8 cellular contexts compared by ENCODE assay signal in the genomic region with DNA sequence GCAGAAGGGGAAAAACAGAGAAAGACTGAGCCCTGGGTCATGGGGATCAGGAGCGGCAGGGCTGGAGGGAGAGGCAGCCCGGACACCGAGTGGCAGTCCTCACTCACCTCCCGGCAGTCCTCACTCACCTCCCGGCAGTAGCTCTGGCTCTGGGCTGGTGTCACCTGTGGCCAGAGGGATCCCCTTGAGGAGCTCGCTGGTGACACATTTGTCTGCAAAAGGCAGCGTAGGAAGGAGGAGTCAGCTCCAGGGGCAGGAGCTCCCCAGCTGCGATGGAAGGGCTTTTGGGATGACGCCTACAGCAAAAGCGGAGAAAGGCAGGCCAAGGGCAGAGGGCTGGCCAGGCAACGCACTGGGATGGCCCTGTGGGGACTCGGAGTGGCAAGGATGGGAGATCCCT. TPM values are rescaled to one million over a fixed set of nuclear protein-coding genes. Genes with fewer than 3 reads are reported as not detected.
DNase-seq lines count a peak whose midpoint lies in the region; ATAC-seq and TF ChIP-seq lines count a peak whose summit lies in the region.

No MANE protein-coding gene starts in this region.

- WGBS in IMR-90 (ENCODE audit: extremely low coverage in 2 of 2, insufficient read length in 1 of 2), 2 experiments: 66% methylated on average over 4 of the region's 12 CpGs; no CpG with 5 or more reads in 1 of the 2 experiments

- H4K91ac ChIP-seq in IMR-90 (ENCODE audit: insufficient read depth, low read depth, low read length): peak overlapping the region; percentile 50; the same call in 1 of the 2 replicates

- H4K5ac ChIP-seq in IMR-90 (ENCODE audit: low read depth, low read length): peak overlapping the region; percentile 87; the same call in 1 of the 2 replicates

- peaks cover 49% of the 10 kb centered on the region for H3K36me3 Mint-ChIP-seq in MCF 10A (ENCODE audit: insufficient read depth, unreplicated experiment)

- no peak overlapping the region; the same call in 1 of the 2 replicates for H3K56ac ChIP-seq in IMR-90 (ENCODE audit: extremely low read depth, insufficient read depth, low read length)

- H3K9me3 Mint-ChIP-seq in MCF 10A (ENCODE audit: unreplicated experiment): no peaks in the 10 kb centered on the region

- peak overlapping the region; percentile 96 for H3K27ac ChIP-seq in IMR-90 (ENCODE audit: insufficient read depth, low read length)

- TF ChIP-seq RAD21 in IMR-90 (IDR thresholded peaks at IDR 0.05; ENCODE audit: low read length): no peak

- H2AK9ac ChIP-seq in IMR-90 (replicated peaks; ENCODE audit: low read depth, low read length, poor library complexity): peak overlapping the region; percentile 100

- peak overlapping the region; percentile 99 for H3K27ac Mint-ChIP-seq in MCF 10A (ENCODE audit: low read depth, unreplicated experiment)

- peak overlapping the region; percentile 46 for H3K23ac ChIP-seq in IMR-90 (ENCODE audit: low read depth, low read length)

- no peaks in the 10 kb centered on the region for H3K9me1 ChIP-seq in IMR-90 (ENCODE audit: insufficient read depth, low read length)

- H4K20me1 ChIP-seq in IMR-90 (ENCODE audit: insufficient read depth, low read length): peaks cover 20% of the 10 kb centered on the region

- H2BK5ac ChIP-seq in IMR-90 (ENCODE audit: low read depth, low read length, poor library complexity, severe bottlenecking): peak overlapping the region; percentile 82

- no peak overlapping the region for H3K18ac ChIP-seq in IMR-90 (ENCODE audit: low read depth, low read length)

- H3K4me3 Mint-ChIP-seq in MCF 10A (ENCODE audit: unreplicated experiment): peak overlapping the region; percentile 94

- H3K9ac ChIP-seq in IMR-90 (ENCODE audit: low read depth, low read length): peak overlapping the region; percentile 96
- H3K9ac ChIP-seq in mucosa of stomach (ENCODE audit: low read length): peak overlapping the region; percentile 93

- peak overlapping the region; percentile 79 to 99; a peak in 3 of 4 replicates for H4K8ac ChIP-seq in IMR-90 (ENCODE audit: low read depth in 2 of 2, low read length in 2 of 2)

- peaks cover 6% of the 10 kb centered on the region for H3K4me1 Mint-ChIP-seq in MCF 10A (ENCODE audit: insufficient read depth, unreplicated experiment)

- H3K4ac ChIP-seq in IMR-90 (ENCODE audit: low read depth, low read length): peak overlapping the region; percentile 79

- H3K36me3 ChIP-seq in IMR-90 (ENCODE audit: control insufficient read depth, insufficient read depth, low read length): peaks cover 38% of the 10 kb centered on the region
- no peaks in the 10 kb centered on the region for H3K36me3 ChIP-seq in mucosa of stomach (ENCODE audit: control insufficient read depth, insufficient read depth, low read length)

- POLR2A ChIA-PET in AG04449 (lab: Yijun Ruan, JAX): interaction anchor here (1.3 kb wide), 1 partner anchor 13 kb away, joined by 5 read pairs; the partner anchor contains the start of gene PPAN
- POLR2A ChIA-PET in IMR-90 (lab: Charles Lee; ENCODE audit: unreplicated experiment): no interaction called here
- POLR2A ChIA-PET in MCF 10A (lab: Yijun Ruan, JAX): interaction anchor here (0.5 to 1.5 kb wide), 5 partner anchors 12 to 1695 kb away, joined by 3 to 17 read pairs (median 4); partner anchors contain the start of gene PPAN

- H3K79me1 ChIP-seq in IMR-90 (ENCODE audit: low read depth in 1 of 2, low read length in 2 of 2): peaks cover 11 to 35% of the 10 kb centered on the region in 2 experiments; a peak in 3 of 4 replicates

- TF ChIP-seq CTCF in AG04449 (IDR thresholded peaks at IDR 0.05; ENCODE audit: insufficient read depth, low read length, missing control alignments) (no peak), IMR-90 (conservative IDR thresholded peaks at IDR 0.05; ENCODE audit: low read depth, low read length) (no peak), MCF 10A (IDR thresholded peaks at IDR 0.05; ENCODE audit: unreplicated experiment) (no peak)

- no peaks in the 10 kb centered on the region for H3K9me3 ChIP-seq in IMR-90 (ENCODE audit: control insufficient read depth, insufficient read depth, low read length)
- H3K9me3 ChIP-seq in mucosa of stomach (ENCODE audit: control insufficient read depth, low read length): no peaks in the 10 kb centered on the region

- H2BK20ac ChIP-seq in IMR-90 (ENCODE audit: low read depth, low read length): no peak overlapping the region

- no peak overlapping the region for H2BK15ac ChIP-seq in IMR-90 (ENCODE audit: low read depth, low read length)

- TF ChIP-seq POLR2A in IMR-90 (IDR thresholded peaks at IDR 0.05; ENCODE audit: low read depth, low read length): no peak

- H3K4me2 ChIP-seq in IMR-90 (ENCODE audit: low read depth, low read length): peak overlapping the region; percentile 99

- in situ Hi-C loops in IMR-90 (cut with MboI; ENCODE audit: low sequenced_read_pairs): no loop called here

- peaks cover 9% of the 10 kb centered on the region for H3K4me1 ChIP-seq in IMR-90 (ENCODE audit: control insufficient read depth, insufficient read depth, low read length)
- H3K4me1 ChIP-seq in mucosa of stomach (ENCODE audit: control insufficient read depth, insufficient read depth, low read length): peaks cover 9% of the 10 kb centered on the region

- CTCF ChIA-PET in AG04449 (lab: Yijun Ruan, JAX): interaction anchor here (0.8 to 7.6 kb wide), 8 partner anchors 8 to 270 kb away, joined by 3 to 93 read pairs (median 12); partner anchors contain the start of genes MRPL4 and PPAN
- CTCF ChIA-PET in IMR-90 (lab: Yijun Ruan, JAX): interaction anchor here (0.6 to 1.0 kb wide), 2 partner anchors 87 to 131 kb away, joined by 3 to 4 read pairs; no protein-coding TSS in a partner anchor
- CTCF ChIA-PET in MCF 10A (lab: Yijun Ruan, JAX): interaction anchor here (0.6 to 0.9 kb wide), 4 partner anchors 19 to 189 kb away, joined by 3 to 5 read pairs (median 4); no protein-coding TSS in a partner anchor

- peak overlapping the region; percentile 93 for H3K14ac ChIP-seq in IMR-90 (replicated peaks; ENCODE audit: low read depth, low read length)

- no peak overlapping the region for H2BK120ac ChIP-seq in IMR-90 (ENCODE audit: low read depth, low read length)

- no peaks in the 10 kb centered on the region for H3K27me3 Mint-ChIP-seq in MCF 10A (ENCODE audit: insufficient read depth, unreplicated experiment)

- peak overlapping the region; percentile 95 for H2AK5ac ChIP-seq in IMR-90 (ENCODE audit: low read depth, low read length)

- dilution Hi-C loops in IMR-90 (cut with HindIII; ENCODE audit: low sequenced_read_pairs, unreplicated experiment): no loop called here

- peak; percentile 1 for ATAC-seq in IMR-90 (ENCODE audit: low read depth)
- ATAC-seq in HG03571 (IDR thresholded peaks at IDR 0.05; ENCODE audit: unreplicated experiment): no peak
- ATAC-seq in GM19467 (IDR thresholded peaks at IDR 0.05; ENCODE audit: unreplicated experiment): no peak

- BruUV-seq in IMR-90 (replicated peaks; lab: Mats Ljungman, UMichigan) (no TSS peak), MCF 10A (replicated peaks; lab: Mats Ljungman, UMichigan) (no TSS peak)

- H3K27me3 ChIP-seq in IMR-90 (ENCODE audit: control insufficient read depth, insufficient read depth, low read length) (no peaks in the 10 kb centered on the region), mucosa of stomach (ENCODE audit: control insufficient read depth, insufficient read depth, low read length) (no peaks in the 10 kb centered on the region)

- H3K4me3 ChIP-seq in AG04449 (ENCODE audit: low read depth, low read length) (peak overlapping the region; percentile 96), IMR-90 (ENCODE audit: insufficient read depth, low read depth, low read length) (peak overlapping the region; percentile 93), mucosa of stomach (ENCODE audit: low read length) (peak overlapping the region; percentile 87)

- H2AFZ ChIP-seq in IMR-90 (replicated peaks; ENCODE audit: low read length, poor library complexity): peak overlapping the region; percentile 92

- DNase-seq in AG04449 (ENCODE audit: low read depth, low spot score) (no peak), IMR-90 (no peak), MCF 10A (ENCODE audit: unreplicated experiment) (no peak), amygdala (lab: John Stamatoyannopoulos, UW) (no peak), SKM-1 (lab: John Stamatoyannopoulos, UW; ENCODE audit: unreplicated experiment) (no peak)

- intact Hi-C loops in IMR-90 (cut with micrococcal nuclease): no loop called here
- intact Hi-C loops in MCF 10A (cut with micrococcal nuclease): no loop called here

TF ChIP-seq in IMR-90, 13 proteins besides CTCF, POLR2A, EP300 and RAD21 (continues in another document):
- TF ChIP-seq MXI1 (IDR thresholded peaks at IDR 0.05; ENCODE audit: borderline replicate concordance, low read depth, low read length) (no peak), SMC3 (IDR thresholded peaks at IDR 0.05; ENCODE audit: low read depth, low read length) (no peak), FOS (IDR thresholded peaks at IDR 0.05; ENCODE audit: low read depth, low read length) (no peak), CHD1 (IDR thresholded peaks at IDR 0.05; ENCODE audit: low read depth, low read length) (no peak), CEBPB (IDR thresholded peaks at IDR 0.05; ENCODE audit: low read depth, low read length) (no peak)

RNA-seq across cellular contexts. Expression of gene EIF3G, which starts 0.7 kb away (rescaled TPM):
- 209 and 278 TPM in 2 replicates for total RNA-seq in IMR-90 (2012; rRNA removed)
- polyA plus RNA-seq in IMR-90 (2012; rRNA removed): 235 and 243 TPM in 2 replicates
- 193 and 253 TPM in 2 replicates for polyA plus RNA-seq in IMR-90 (2012; cell fraction: cytosol; rRNA removed)
- 464 and 890 TPM in 2 replicates for polyA plus RNA-seq in IMR-90 (2012; cell fraction: nucleus; rRNA removed; ENCODE audit: low replicate concordance)
- 224 and 249 TPM in 2 replicates for total RNA-seq in MCF 10A (2022)

RNA-seq across cellular contexts. Expression of gene P2RY11, which starts 7.5 kb away (rescaled TPM):
- total RNA-seq in IMR-90 (2012; rRNA removed): 0.54 and 0.56 TPM in 2 replicates
- polyA plus RNA-seq in IMR-90 (2012; rRNA removed): 4.5 and 6.6 TPM in 2 replicates
- 1.3 and 3.6 TPM in 2 replicates for polyA plus RNA-seq in IMR-90 (2012; cell fraction: cytosol; rRNA removed)
- 30.7 and 82.4 TPM in 2 replicates for polyA plus RNA-seq in IMR-90 (2012; cell fraction: nucleus; rRNA removed; ENCODE audit: low replicate concordance)
- total RNA-seq in MCF 10A (2022): 36.1 and 43.1 TPM in 2 replicates

RNA-seq across cellular contexts. Expression of gene PPAN, which starts 12.8 kb away (rescaled TPM):
- total RNA-seq in IMR-90 (2012; rRNA removed): 24.0 and 30.3 TPM in 2 replicates
- 38.2 and 41.6 TPM in 2 replicates for polyA plus RNA-seq in IMR-90 (2012; rRNA removed)
- 29.2 and 34.9 TPM in 2 replicates for polyA plus RNA-seq in IMR-90 (2012; cell fraction: cytosol; rRNA removed)
- 125 and 180 TPM in 2 replicates for polyA plus RNA-seq in IMR-90 (2012; cell fraction: nucleus; rRNA removed; ENCODE audit: low replicate concordance)
- total RNA-seq in MCF 10A (2022): 95.0 and 123 TPM in 2 replicates

RNA-seq across cellular contexts. Expression of gene ANGPTL6, which starts 16.5 kb away (rescaled TPM):
- total RNA-seq in IMR-90 (2012; rRNA removed): not detected in 2 replicates
- 0.17 and 0.21 TPM in 2 replicates for polyA plus RNA-seq in IMR-90 (2012; rRNA removed)
- polyA plus RNA-seq in IMR-90 (2012; cell fraction: cytosol; rRNA removed): 0.29 and 0.62 TPM in 2 replicates
- polyA plus RNA-seq in IMR-90 (2012; cell fraction: nucleus; rRNA removed; ENCODE audit: low replicate concordance): 0.86 and 1.6 TPM in 2 replicates
- total RNA-seq in MCF 10A (2022): 0.44 TPM in 1 of 2 replicates, not detected in the other

RNA-seq across cellular contexts. Expression of gene SHFL, which starts 32.8 kb away (rescaled TPM):
- total RNA-seq in IMR-90 (2012; rRNA removed) (9.0 and 10.0 TPM in 2 replicates), MCF 10A (2022) (11.9 and 17.6 TPM in 2 replicates)
- 32.1 and 34.3 TPM in 2 replicates for polyA plus RNA-seq in IMR-90 (2012; rRNA removed)
- polyA plus RNA-seq in IMR-90 (2012; cell fraction: cytosol; rRNA removed): 21.2 and 37.5 TPM in 2 replicates
- 205 and 249 TPM in 2 replicates for polyA plus RNA-seq in IMR-90 (2012; cell fraction: nucleus; rRNA removed; ENCODE audit: low replicate concordance)

Comparison
In these comparisons a context has a peak if more than half of its experiments do, and no peak if none do; other contexts are left out.
1. RNA of gene P2RY11, which starts 7.5 kb away (total RNA-seq): 36.1 to 43.1 TPM in MCF 10A; 0.54 to 0.56 TPM in IMR-90; every median in the first group is over 10 times any median in the second.
2. Peak in every context shown above with its lines, with median percentiles within 50 percentile points of each other: H3K4me3 ChIP-seq.